Comparison of ENCODE assay signal across 7 cellular contexts in the genomic region with DNA sequence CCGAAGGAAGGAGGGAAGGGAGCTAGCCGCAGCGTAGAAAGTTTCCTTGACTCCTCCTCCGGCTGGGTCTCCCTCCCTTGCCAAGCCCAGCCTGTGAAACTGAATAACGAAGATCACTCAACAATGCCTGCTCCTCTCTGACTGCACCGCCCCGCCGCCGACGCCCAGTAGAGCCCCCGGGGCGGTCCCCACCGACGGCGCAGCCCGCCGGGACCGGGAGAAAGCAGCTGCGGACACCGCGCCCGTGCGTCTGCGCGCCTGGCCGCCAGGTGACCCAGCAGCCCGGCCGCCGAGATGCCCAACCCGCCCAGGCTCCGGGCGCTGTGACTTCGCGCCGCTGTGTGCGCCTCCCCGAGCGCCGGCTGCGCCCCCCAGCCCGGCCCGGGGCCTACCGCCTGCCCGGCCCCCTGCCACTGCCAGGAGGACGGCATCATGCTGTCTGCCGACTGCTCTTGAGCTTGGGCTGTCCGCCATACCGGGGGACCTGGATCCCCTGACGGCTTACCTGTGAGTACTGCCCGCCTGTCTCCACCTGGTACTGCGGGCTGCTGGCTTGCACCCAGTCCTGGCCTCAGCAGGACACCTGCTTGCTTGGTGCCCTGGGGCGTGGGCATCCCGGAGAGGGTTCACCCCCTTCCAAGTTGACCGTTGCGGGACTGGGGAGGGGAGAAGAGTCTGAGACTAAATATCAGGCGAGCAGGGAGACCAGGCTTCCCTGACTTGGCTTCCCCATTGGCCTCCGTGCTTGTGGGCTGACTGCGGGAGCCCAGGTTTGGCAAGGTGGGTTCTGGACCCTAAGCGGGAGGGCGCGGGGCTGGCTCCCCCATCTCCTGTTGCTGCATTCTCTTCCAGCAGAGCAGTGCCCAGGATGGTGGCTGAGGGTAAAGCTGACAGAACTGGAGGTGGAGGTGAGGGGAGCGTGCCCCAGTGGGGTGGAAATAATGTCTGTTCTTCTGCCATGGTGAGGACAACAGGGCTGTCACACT. TPM values are rescaled to one million over a fixed set of nuclear protein-coding genes. Genes with fewer than 3 reads are reported as not detected.
DNase-seq lines count a peak whose midpoint lies in the region; ATAC-seq and TF ChIP-seq lines count a peak whose summit lies in the region.

No MANE protein-coding gene starts in this region.

- H4K20me1 ChIP-seq in osteoblast (ENCODE audit: insufficient read depth, low read length): no peaks in the 10 kb centered on the region

- H3K36me3 ChIP-seq in RWPE2 (ENCODE audit: low read depth) (no peaks in the 10 kb centered on the region), osteoblast (ENCODE audit: insufficient read depth, low read length) (no peaks in the 10 kb centered on the region), WERI-Rb-1 (no peaks in the 10 kb centered on the region)

- H2AFZ ChIP-seq in osteoblast (ENCODE audit: low read length): peak overlapping the region; percentile 77

- H3K4me3 ChIP-seq in RWPE2 (ENCODE audit: severe bottlenecking) (peak overlapping the region; percentile 17), fibroblast of mammary gland (ENCODE audit: control insufficient read depth, low read depth, low read length) (peak overlapping the region; percentile 57), osteoblast (ENCODE audit: insufficient read depth, low read length) (peak overlapping the region; percentile 75), WERI-Rb-1 (ENCODE audit: low read depth, low read length) (no peak overlapping the region)

- H3K79me2 ChIP-seq in osteoblast (ENCODE audit: insufficient read depth, low read length): peaks cover 2% of the 10 kb centered on the region

- ATAC-seq in RWPE2 (ENCODE audit: low read depth): peak; percentile 35; the same call in 2 of the 3 replicates
- no peak for ATAC-seq in GM21723 (IDR thresholded peaks at IDR 0.05; ENCODE audit: unreplicated experiment)
- no peak for ATAC-seq in HG03159 (IDR thresholded peaks at IDR 0.05; ENCODE audit: unreplicated experiment)

- H3K27me3 ChIP-seq in RWPE2 (ENCODE audit: insufficient read depth, poor library complexity, severe bottlenecking): no peaks in the 10 kb centered on the region
- no peaks in the 10 kb centered on the region for H3K27me3 ChIP-seq in osteoblast (ENCODE audit: insufficient read depth, low read length)
- no peaks in the 10 kb centered on the region for H3K27me3 ChIP-seq in WERI-Rb-1 (ENCODE audit: insufficient read depth, low read depth, severe bottlenecking)

- H3K4me2 ChIP-seq in osteoblast (ENCODE audit: insufficient read depth, low read length): peak overlapping the region; percentile 77

- in situ Hi-C loops in GM13977 (cut with MboI; ENCODE audit: low pct_unique_long_range_greater_than_20kb, low sequenced_read_pairs, unreplicated experiment): loop anchor here (25.0 kb wide), 3 partner anchors 321 to 646 kb away; no protein-coding TSS in a partner anchor

- no peak overlapping the region for H3K27ac ChIP-seq in RWPE2 (ENCODE audit: poor library complexity, severe bottlenecking)
- peak overlapping the region; percentile 28 for H3K27ac ChIP-seq in osteoblast (ENCODE audit: low read depth, low read length)
- H3K27ac ChIP-seq in WERI-Rb-1: no peak overlapping the region

- H3K9me3 ChIP-seq in RWPE2 (ENCODE audit: severe bottlenecking) (no peaks in the 10 kb centered on the region), osteoblast (ENCODE audit: low read depth, low read length) (no peaks in the 10 kb centered on the region), WERI-Rb-1 (ENCODE audit: severe bottlenecking) (no peaks in the 10 kb centered on the region)

- no peak for TF ChIP-seq CTCF in GM13977 (IDR thresholded peaks at IDR 0.05; ENCODE audit: extremely low read depth, insufficient read depth, missing control alignments)
- TF ChIP-seq CTCF in RWPE2 (IDR thresholded peaks at IDR 0.05; ENCODE audit: poor library complexity, severe bottlenecking): no peak
- no peak for TF ChIP-seq CTCF in fibroblast of mammary gland (conservative IDR thresholded peaks at IDR 0.05; ENCODE audit: control insufficient read depth, insufficient read depth, low read depth, low read length)
- TF ChIP-seq CTCF in osteoblast (IDR thresholded peaks at IDR 0.05; ENCODE audit: extremely low read depth, low read depth, low read length): no peak
- TF ChIP-seq CTCF in WERI-Rb-1 (IDR thresholded peaks at IDR 0.05; ENCODE audit: low read depth, low read length): no peak

- peaks cover under 1% of the 10 kb centered on the region for H3K4me1 ChIP-seq in RWPE2 (ENCODE audit: insufficient read depth, poor library complexity, severe bottlenecking)
- peaks cover 23% of the 10 kb centered on the region for H3K4me1 ChIP-seq in osteoblast (ENCODE audit: insufficient read depth, low read length)

- DNase-seq in GM13977 (ENCODE audit: low spot score) (peak; percentile 46), RWPE2 (ENCODE audit: low spot score) (no peak), fibroblast of mammary gland (ENCODE audit: low read depth) (peak; percentile 25), osteoblast (ENCODE audit: insufficient read length, low spot score, missing footprints) (peak; percentile 93), WERI-Rb-1 (no peak)

RNA-seq across cellular contexts. Expression of a gene that starts 26.2 kb away (rescaled TPM):
- 124 and 129 TPM in 2 replicates for total RNA-seq in osteoblast

Comparison
In these comparisons a context has a peak if more than half of its experiments do, and no peak if none do; other contexts are left out.
1. DNase-seq: peak in GM13977 (single experiment), fibroblast of mammary gland (single experiment) and osteoblast (single experiment); none in RWPE2 (single experiment) and WERI-Rb-1 (single experiment).